34 cellular contexts compared by ENCODE assay signal in genomic region chr21:39966786-39967185, GRCh38.
"Had no signal": no experiment of that assay in that cellular context is flagged by ENCODE, and none has a peak within 500 bp of the region (broad histone marks: within the 10 kb centered on the region; RNA-seq: fewer than 3 reads in every experiment).

No MANE protein-coding gene starts in this region.

- H3K4me3 ChIP-seq: MG63 had no signal

- H3K4me2 ChIP-seq: KMS-11 had no signal

- H3K27me3 ChIP-seq: MG63 had no signal

- H3K9me3 ChIP-seq: MG63 had no signal

- H3K27ac ChIP-seq: KMS-11 had no signal

- DNase-seq: Karpas-422, Kasumi-1, KG1, MG63, MV-4-11, NCI-H1048, NCI-H1092, NCI-H1092 treated with DMSO at 0.1 percent for 48 hours, NCI-H1105, NCI-H1105 treated with DMSO at 0.1 percent for 48 hours, NCI-H1417, NCI-H1417 treated with DMSO at 0.1 percent for 48 hours, NCI-H1436, NCI-H1436 treated with DMSO at 0.1 percent for 48 hours, NCI-H146, NCI-H1694, NCI-H1694 treated with DMSO at 0.1 percent for 48 hours, NCI-H187, NCI-H187 treated with DMSO at 0.1 percent for 48 hours, NCI-H1930, NCI-H2029, NCI-H2029 treated with DMSO at 0.1 percent for 48 hours, NCI-H2081, NCI-H2081 treated with DMSO at 0.1 percent for 48 hours, NCI-H2107, NCI-H2171, NCI-H2171 treated with DMSO at 0.1 percent for 48 hours, NCI-H2227 treated with DMSO at 0.1 percent for 48 hours, NCI-H226, NCI-H345, NCI-H446, NCI-H446 treated with DMSO at 0.1 percent for 48 hours, NCI-H510A had no signal

- H3K9ac ChIP-seq: KMS-11 had no signal

- H3K36me3 ChIP-seq: MG63 had no signal
